Comparison of ENCODE assay signal across 37 cellular contexts in genomic region chr2:126687503-126687902, GRCh38. TPM values are rescaled to one million over a fixed set of nuclear protein-coding genes. Genes with fewer than 3 reads are reported as not detected.
"Had no signal": no experiment of that assay in that cellular context is flagged by ENCODE, and none has a peak within 500 bp of the region (broad histone marks: within the 10 kb centered on the region; RNA-seq: fewer than 3 reads in every experiment).

No MANE protein-coding gene starts in this region.

- ATAC-seq: activated CD4-positive, alpha-beta T cell treated with anti-CD3 and anti-CD28 coated beads for 36 hours; activated CD4-positive, CD25-positive, alpha-beta regulatory T cell treated with anti-CD3 and anti-CD28 coated beads, Interleukin-2, amount 50 U/mL, for 24 hours; activated CD8-positive, alpha-beta memory T cell treated with anti-CD3 and anti-CD28 coated beads, Interleukin-2, amount 10 ng/mL, durations not matched to agents 7 days and 5 days; activated T-cell treated with anti-CD3 and anti-CD28 coated beads, Interleukin-2, amount 50 U/mL, for 72 hours; PC-3; WTC11 had no signal

- H3K4me3 Mint-ChIP-seq: activated CD4-positive, alpha-beta T cell treated with anti-CD3 and anti-CD28 coated beads for 36 hours; activated CD4-positive, alpha-beta T cell treated with anti-CD3 and anti-CD28 coated beads, Interleukin-2, amount 10 ng/mL, durations not matched to agents 7 days and 5 days; activated CD8-positive, alpha-beta memory T cell treated with anti-CD3 and anti-CD28 coated beads, Interleukin-2, amount 10 ng/mL, durations not matched to agents 7 days and 5 days; activated naive CD4-positive, alpha-beta T cell treated with anti-CD3 and anti-CD28 coated beads, Interleukin-2, amount 50 U/mL, for 24 hours; activated T-cell treated with anti-CD3 and anti-CD28 coated beads, Interleukin-2, amount 50 U/mL, for 72 hours; brain; T-helper 1 cell treated with Interleukin-12 subunit alpha and Interleukin-12 subunit beta and Interleukin-4 antibody, amounts not matched to agents 30 μg/mL and 1 μg/mL, for 36 hours; T-helper 2 cell treated with Interferon-gamma antibody and Interleukin-4, amounts not matched to agents 5 μg/mL and 100 μg/mL, for 36 hours; WTC11 had no signal

- H3K4me1 ChIP-seq: Peyer's patch, SJSA1 had no signal

- H3K27ac Mint-ChIP-seq: activated CD4-positive, alpha-beta T cell treated with anti-CD3 and anti-CD28 coated beads for 36 hours; activated CD4-positive, alpha-beta T cell treated with anti-CD3 and anti-CD28 coated beads, Interleukin-2, amount 10 ng/mL, durations not matched to agents 7 days and 5 days; activated CD8-positive, alpha-beta memory T cell treated with anti-CD3 and anti-CD28 coated beads, Interleukin-2, amount 10 ng/mL, durations not matched to agents 7 days and 5 days; activated naive CD4-positive, alpha-beta T cell treated with anti-CD3 and anti-CD28 coated beads, Interleukin-2, amount 50 U/mL, for 24 hours; activated T-cell treated with anti-CD3 and anti-CD28 coated beads, Interleukin-2, amount 50 U/mL, for 72 hours; activated T-helper 2 cell treated with anti-CD3 and anti-CD28 coated beads, Interferon-gamma antibody, Interleukin-2, Interleukin-4, amounts not matched to agents 10 μg/mL and 5 μg/mL and 100 μg/mL, durations not matched to agents 14 hours and 24 hours and 36 hours; T-helper 1 cell treated with Interleukin-12 subunit alpha and Interleukin-12 subunit beta and Interleukin-4 antibody, amounts not matched to agents 30 μg/mL and 1 μg/mL, for 36 hours; T-helper 2 cell treated with Interferon-gamma antibody and Interleukin-4, amounts not matched to agents 5 μg/mL and 100 μg/mL, for 36 hours; WTC11 had no signal

- H3K27ac ChIP-seq: KMS-11, Peyer's patch, SJSA1 had no signal

- DNase-seq: activated CD4-positive, alpha-beta T cell treated with anti-CD3 and anti-CD28 coated beads for 36 hours; activated CD4-positive, alpha-beta T cell treated with anti-CD3 and anti-CD28 coated beads, Interleukin-2, amount 10 ng/mL, durations not matched to agents 7 days and 5 days; activated CD4-positive, alpha-beta T cell treated with anti-CD3 and anti-CD28 coated beads, Interleukin-2, amount 50 U/mL, for 48 hours; activated CD8-positive, alpha-beta memory T cell treated with anti-CD3 and anti-CD28 coated beads for 24 hours; activated CD8-positive, alpha-beta memory T cell treated with anti-CD3 and anti-CD28 coated beads, Interleukin-2, amount 10 ng/mL, durations not matched to agents 7 days and 5 days; activated CD8-positive, alpha-beta memory T cell treated with anti-CD3 and anti-CD28 coated beads, Interleukin-2, amount 50 U/mL, for 48 hours; activated gamma-delta T cell; activated naive CD4-positive, alpha-beta T cell treated with Interleukin-2 at 50 U/mL for 16 hours; activated T-cell treated with anti-CD3 and anti-CD28 coated beads, Interleukin-2, amount 50 U/mL, for 72 hours; anterior cingulate cortex; central memory CD4-positive, alpha-beta T cell; MM.1S; MV-4-11; NCI-H1092; NCI-H146; NCI-H187; NCI-H2029 treated with DMSO at 0.1 percent for 48 hours; NCI-H2107; NCI-H2171; NCI-H510A; NCI-H526; NCI-H748 treated with DMSO at 0.1 percent for 48 hours; NK-92 treated with Interleukin-12 subunit alpha and Interleukin-12 subunit beta, amount 100 ng/mL, for 24 hours; PC-3; Peyer's patch; RPMI8226; SHP77 treated with DMSO at 0.1 percent for 48 hours; SK-N-SH had no signal

- H3K9ac ChIP-seq: KMS-11, SK-N-SH had no signal

- H3K9me3 Mint-ChIP-seq: activated T-cell treated with anti-CD3 and anti-CD28 coated beads, Interleukin-2, amount 50 U/mL, for 72 hours had no signal

- H3K27me3 ChIP-seq: Peyer's patch, SJSA1 had no signal

- H3K27me3 Mint-ChIP-seq: activated CD4-positive, alpha-beta T cell treated with anti-CD3 and anti-CD28 coated beads for 36 hours; activated CD4-positive, alpha-beta T cell treated with anti-CD3 and anti-CD28 coated beads, Interleukin-2, amount 10 ng/mL, durations not matched to agents 7 days and 5 days; activated CD8-positive, alpha-beta memory T cell treated with anti-CD3 and anti-CD28 coated beads, Interleukin-2, amount 10 ng/mL, durations not matched to agents 7 days and 5 days; activated naive CD4-positive, alpha-beta T cell treated with anti-CD3 and anti-CD28 coated beads, Interleukin-2, amount 50 U/mL, for 24 hours; brain had no signal

- H3K9me3 ChIP-seq: Peyer's patch, SJSA1, SK-N-SH had no signal

- H3K4me3 ChIP-seq: Peyer's patch, SJSA1 had no signal

- H3K36me3 ChIP-seq: Peyer's patch, SJSA1 had no signal

- H3K4me2 ChIP-seq: KMS-11, SK-N-SH had no signal

RNA-seq across cellular contexts. Expression of gene GYPC, which starts 31.5 kb away (rescaled TPM):
- total RNA-seq: PC-3, SJSA1 had no signal
